ENCODE assay signal across 17 cellular contexts in the genomic region with DNA sequence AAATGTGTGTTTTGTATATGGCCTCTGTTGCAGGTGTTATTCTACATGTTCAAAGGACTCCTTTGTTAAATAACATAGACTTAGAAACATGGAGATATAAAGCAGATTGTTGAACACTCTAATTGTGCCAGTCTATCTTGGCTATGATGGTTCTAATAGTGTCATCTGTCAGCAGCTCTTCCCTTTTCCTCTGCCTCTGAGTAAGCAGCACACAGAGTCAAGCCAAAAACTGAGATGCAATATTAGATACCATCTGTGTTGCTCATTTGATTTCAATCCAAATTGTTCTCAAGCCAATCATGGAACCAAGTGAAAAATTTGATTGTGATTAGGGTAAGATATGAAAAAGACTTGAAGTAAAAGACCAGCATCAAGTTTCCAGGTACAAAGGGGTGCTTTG.
A peak's percentile ranks its signal among the peaks of the same experiment; 100 is the strongest.
DNase-seq lines count a peak whose midpoint lies in the region; TF ChIP-seq lines count a peak whose summit lies in the region.
"Had no signal": no experiment of that assay in that cellular context is flagged by ENCODE, and none has a peak within 500 bp of the region (broad histone marks: within the 10 kb centered on the region; RNA-seq: fewer than 3 reads in every experiment).

No MANE protein-coding gene starts in this region.

- H3K27ac ChIP-seq in RWPE1 (no peak overlapping the region), thyroid gland (no peak overlapping the region), tibial artery (no peak overlapping the region)
- H3K27ac ChIP-seq: hepatocyte, testis had no signal

- H3K4me1 ChIP-seq in thyroid gland (no peaks in the 10 kb centered on the region), tibial artery (peaks cover 0 to 27% (median 0%) of the 10 kb centered on the region in 4 donors)
- H3K4me1 ChIP-seq: testis had no signal

- H3K4me3 ChIP-seq in epithelial cell of esophagus (ENCODE audit: low read length): no peak overlapping the region
- no peak overlapping the region for H3K4me3 ChIP-seq in skeletal muscle cell (ENCODE audit: low read depth, low read length)
- no peak overlapping the region for H3K4me3 ChIP-seq in thyroid gland (replicated peaks in 1 of 3)
- H3K4me3 ChIP-seq in tibial artery: no peak overlapping the region
- H3K4me3 ChIP-seq: hepatocyte, testis had no signal

- POLR2A ChIA-PET in RWPE1 (lab: Yijun Ruan, JAX; ENCODE audit: low non-redundant PET): no interaction called here

- no peak for TF ChIP-seq POLR2A in thyroid gland (IDR thresholded peaks at IDR 0.05)

- no peaks in the 10 kb centered on the region for H3K27me3 ChIP-seq in thyroid gland
- H3K27me3 ChIP-seq in tibial artery: no peaks in the 10 kb centered on the region
- H3K27me3 ChIP-seq: hepatocyte, testis had no signal

- no peaks in the 10 kb centered on the region for H3K9me3 ChIP-seq in thyroid gland
- no peaks in the 10 kb centered on the region for H3K9me3 ChIP-seq in tibial artery
- H3K9me3 ChIP-seq: testis had no signal

- DNase-seq in HCEC 1CT (peak; percentile 70), RWPE1 (ENCODE audit: low spot score) (peak; percentile 10), epithelial cell of esophagus (ENCODE audit: low read depth) (peak; percentile 67), skeletal muscle cell (ENCODE audit: low read depth) (peak; percentile 62), SHP77 treated with DMSO at 0.1 percent for 48 hours (lab: John Stamatoyannopoulos, UW) (no peak), thyroid gland (no peak), tibial artery (no peak)
- DNase-seq: activated effector memory CD4-positive, alpha-beta T cell treated with anti-CD3 and anti-CD28 coated beads, Interleukin-2, amount 50 U/mL, for 16 hours; DMS153; HFFc6; midbrain; NCI-H2171; nucleus accumbens; stimulated activated CD4-positive, alpha-beta T cell treated with anti-CD3 and anti-CD28 coated beads, Interleukin-4, amount 100 ng/mL, for 24 hours; stimulated activated CD8-positive, alpha-beta memory T cell treated with anti-CD3 and anti-CD28 coated beads, Interleukin-4, amount 100 ng/mL, for 48 hours; testis had no signal

- no peaks in the 10 kb centered on the region for H3K36me3 ChIP-seq in thyroid gland
- no peaks in the 10 kb centered on the region for H3K36me3 ChIP-seq in tibial artery

- intact Hi-C loops in thyroid gland (cut with DNase I) (no loop called here), tibial artery (cut with DNase I; ENCODE audit: low total_unique reads) (no loop called here)

- CTCF ChIA-PET in RWPE1 (lab: Yijun Ruan, JAX): no interaction called here

- TF ChIP-seq CTCF in RWPE1 (conservative IDR thresholded peaks at IDR 0.05; ENCODE audit: low read depth) (no peak), epithelial cell of esophagus (IDR thresholded peaks at IDR 0.05; ENCODE audit: insufficient read depth, low read depth, low read length, missing control alignments) (no peak), thyroid gland (IDR thresholded peaks at IDR 0.05) (no peak), tibial artery (IDR thresholded peaks at IDR 0.05) (no peak)

Comparison
In these comparisons a context has a peak if more than half of its experiments do, and no peak if none do; other contexts are left out.
1. DNase-seq: peak in HCEC 1CT (single experiment), RWPE1 (single experiment), epithelial cell of esophagus (single experiment) and skeletal muscle cell (single experiment); none in SHP77 treated with DMSO at 0.1 percent for 48 hours (single experiment), thyroid gland (0 of 2) and tibial artery (0 of 2).